In the genomic region with DNA sequence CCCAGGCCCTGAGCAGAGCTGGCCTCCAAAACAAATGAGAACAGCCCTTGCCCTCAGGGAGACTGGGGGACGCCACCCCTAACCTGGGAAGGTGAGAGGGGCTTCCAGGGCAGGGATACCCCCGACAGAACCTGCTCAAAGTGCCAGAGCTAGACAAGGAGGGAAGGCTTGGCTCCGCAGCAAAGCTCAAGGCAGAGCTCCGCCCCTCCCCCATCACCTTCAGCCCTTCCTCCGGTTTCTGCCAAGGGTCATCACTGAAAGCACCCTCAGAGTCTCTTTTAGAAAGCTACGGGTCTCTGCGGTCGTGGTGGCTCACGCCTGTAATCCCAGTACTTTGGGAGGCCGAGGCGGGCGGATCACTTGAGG, we compare ENCODE assay signal across 9 cellular contexts.
A peak's percentile ranks its signal among the peaks of the same experiment; 100 is the strongest.
DNase-seq lines count a peak whose midpoint lies in the region; ATAC-seq and TF ChIP-seq lines count a peak whose summit lies in the region.
"Had no signal": no experiment of that assay in that cellular context is flagged by ENCODE, and none has a peak within 500 bp of the region (broad histone marks: within the 10 kb centered on the region; RNA-seq: fewer than 3 reads in every experiment).

No MANE protein-coding gene starts in this region.

- CTCF ChIA-PET in activated CD4-positive, alpha-beta memory T cell treated with anti-CD3 and anti-CD28 coated beads, Interleukin-2, amount 10 ng/mL, durations not matched to agents 7 days and 5 days (lab: Charles Lee), result interaction anchor here (0.7 to 3.0 kb wide), 8 partner anchors 8 to 114 kb away, joined by 3 to 14 read pairs (median 4); a partner anchor contains a TSS
- CTCF ChIA-PET in activated CD4-positive, alpha-beta memory T cell treated with anti-CD3 and anti-CD28 coated beads for 36 hours (lab: Charles Lee), result interaction anchor here (0.6 to 2.4 kb wide), 9 partner anchors 8 to 141 kb away, joined by 3 to 18 read pairs (median 4); a partner anchor contains a TSS
- CTCF ChIA-PET in OCI-LY7 (lab: Charles Lee; ENCODE audit: unreplicated experiment), result interaction anchor here (0.5 to 1.5 kb wide), 6 partner anchors 53 to 121 kb away, joined by 3 to 11 read pairs (median 4); no protein-coding TSS in a partner anchor

- no peak for TF ChIP-seq POLR2A in spleen (IDR thresholded peaks at IDR 0.05)

- H3K4me2 ChIP-seq in OCI-LY7 (ENCODE audit: low read length), result peak overlapping the region; percentile 90

- H3K36me3 Mint-ChIP-seq in activated CD4-positive, alpha-beta memory T cell treated with anti-CD3 and anti-CD28 coated beads, Interleukin-2, amount 10 ng/mL, durations not matched to agents 7 days and 5 days (ENCODE audit: low read depth), result no peaks in the 10 kb centered on the region
- no peaks in the 10 kb centered on the region for H3K36me3 Mint-ChIP-seq in activated CD4-positive, alpha-beta memory T cell treated with anti-CD3 and anti-CD28 coated beads for 36 hours
- H3K36me3 Mint-ChIP-seq: natural killer cell treated with Interleukin-12 subunit alpha and Interleukin-12 subunit beta and Interleukin-15 and Interleukin-18, amount 100 ng/mL, for 72 hours had no signal

- no peaks in the 10 kb centered on the region for H4K20me1 ChIP-seq in OCI-LY7 (ENCODE audit: insufficient read depth, low read length)

- peaks cover 0 to 34% (median 0%) of the 10 kb centered on the region in 7 donors for H3K27me3 ChIP-seq in spleen (replicated peaks in 1 of 7)

- no TSS peak for BruUV-seq in OCI-LY7 (replicated peaks; lab: Mats Ljungman, UMichigan)

- WGBS in spleen, 5 donors, result 47 to 70% (median 57%) methylated on average over 10 to 12 of the region's 12 CpGs

- H3K27me3 Mint-ChIP-seq in activated CD4-positive, alpha-beta memory T cell treated with anti-CD3 and anti-CD28 coated beads, Interleukin-2, amount 10 ng/mL, durations not matched to agents 7 days and 5 days, result no peaks in the 10 kb centered on the region
- peaks cover 4% of the 10 kb centered on the region for H3K27me3 Mint-ChIP-seq in activated CD4-positive, alpha-beta memory T cell treated with anti-CD3 and anti-CD28 coated beads for 36 hours

- H3K27ac Mint-ChIP-seq in activated CD4-positive, alpha-beta memory T cell treated with anti-CD3 and anti-CD28 coated beads, Interleukin-2, amount 10 ng/mL, durations not matched to agents 7 days and 5 days, result no peak overlapping the region
- H3K27ac Mint-ChIP-seq in activated CD4-positive, alpha-beta memory T cell treated with anti-CD3 and anti-CD28 coated beads for 36 hours, result no peak overlapping the region
- H3K27ac Mint-ChIP-seq: natural killer cell treated with Interleukin-12 subunit alpha and Interleukin-12 subunit beta and Interleukin-15 and Interleukin-18, amount 100 ng/mL, for 72 hours had no signal

- peaks cover 53% of the 10 kb centered on the region for H3K4me1 Mint-ChIP-seq in activated CD4-positive, alpha-beta memory T cell treated with anti-CD3 and anti-CD28 coated beads, Interleukin-2, amount 10 ng/mL, durations not matched to agents 7 days and 5 days
- peaks cover 9% of the 10 kb centered on the region for H3K4me1 Mint-ChIP-seq in activated CD4-positive, alpha-beta memory T cell treated with anti-CD3 and anti-CD28 coated beads for 36 hours (ENCODE audit: low read depth)

- H3K27ac ChIP-seq in OCI-LY7 (ENCODE audit: low read depth, low read length, poor library complexity, severe bottlenecking) (peak overlapping the region; percentile 93), spleen (no peak overlapping the region)

- H3K79me2 ChIP-seq in OCI-LY7 (ENCODE audit: insufficient read depth, low read depth, low read length), result peaks cover 12% of the 10 kb centered on the region; the same call in 1 of the 2 replicates

- no peaks in the 10 kb centered on the region for H3K9me2 ChIP-seq in OCI-LY7 (ENCODE audit: insufficient read depth, low read length)

- POLR2A ChIA-PET in activated CD4-positive, alpha-beta memory T cell treated with anti-CD3 and anti-CD28 coated beads, Interleukin-2, amount 10 ng/mL, durations not matched to agents 7 days and 5 days (lab: Charles Lee), result interaction anchor here (1.3 to 2.1 kb wide), 2 partner anchors 70 to 74 kb away, joined by 6 to 8 read pairs; a partner anchor contains a TSS
- POLR2A ChIA-PET in activated CD4-positive, alpha-beta memory T cell treated with anti-CD3 and anti-CD28 coated beads for 36 hours (lab: Charles Lee), result interaction anchor here (1.3 kb wide), 1 partner anchor 72 kb away, joined by 3 read pairs; no protein-coding TSS in a partner anchor
- POLR2A ChIA-PET in OCI-LY7 (lab: Charles Lee), result interaction anchor here (0.6 to 8.5 kb wide), 16 partner anchors 9 to 202 kb away, joined by 3 to 177 read pairs (median 3); a partner anchor contains a TSS

- H3K9me3 Mint-ChIP-seq in activated CD4-positive, alpha-beta memory T cell treated with anti-CD3 and anti-CD28 coated beads, Interleukin-2, amount 10 ng/mL, durations not matched to agents 7 days and 5 days, result no peaks in the 10 kb centered on the region
- no peaks in the 10 kb centered on the region for H3K9me3 Mint-ChIP-seq in activated CD4-positive, alpha-beta memory T cell treated with anti-CD3 and anti-CD28 coated beads for 36 hours
- H3K9me3 Mint-ChIP-seq: natural killer cell treated with Interleukin-12 subunit alpha and Interleukin-12 subunit beta and Interleukin-15 and Interleukin-18, amount 100 ng/mL, for 72 hours had no signal

- peak overlapping the region; percentile 75 for H3K4me3 Mint-ChIP-seq in activated CD4-positive, alpha-beta memory T cell treated with anti-CD3 and anti-CD28 coated beads, Interleukin-2, amount 10 ng/mL, durations not matched to agents 7 days and 5 days
- no peak overlapping the region for H3K4me3 Mint-ChIP-seq in activated CD4-positive, alpha-beta memory T cell treated with anti-CD3 and anti-CD28 coated beads for 36 hours

- H3K4me1 ChIP-seq in OCI-LY7 (ENCODE audit: insufficient read depth, low read length, poor library complexity, severe bottlenecking), result peaks cover 77% of the 10 kb centered on the region
- H3K4me1 ChIP-seq in spleen, result peaks cover 0 to 70% (median 38%) of the 10 kb centered on the region in 6 donors

- H3K9me3 ChIP-seq in OCI-LY7 (ENCODE audit: low read length) (no peaks in the 10 kb centered on the region), spleen (no peaks in the 10 kb centered on the region)

- H3K36me3 ChIP-seq in OCI-LY7 (ENCODE audit: insufficient read depth, low read length), result no peaks in the 10 kb centered on the region
- H3K36me3 ChIP-seq in spleen, result no peaks in the 10 kb centered on the region

- peak overlapping the region; percentile 40; the same call in 1 of the 2 replicates for H2AFZ ChIP-seq in OCI-LY7 (ENCODE audit: low read length)

- no peak for TF ChIP-seq CTCF in OCI-LY7 (conservative IDR thresholded peaks at IDR 0.05; ENCODE audit: low read length)
- no peak for TF ChIP-seq CTCF in fibroblast of villous mesenchyme (IDR thresholded peaks at IDR 0.05; ENCODE audit: insufficient read depth, low read depth, low read length)
- no peak for TF ChIP-seq CTCF in spleen (IDR thresholded peaks at IDR 0.05 in 8 of 11, conservative IDR thresholded peaks at IDR 0.05 in 3 of 11)

- H3K4me3 ChIP-seq in OCI-LY7 (ENCODE audit: low read depth, low read length, poor library complexity, severe bottlenecking) (peak overlapping the region; percentile 76), fibroblast of villous mesenchyme (ENCODE audit: low read depth, low read length) (peak overlapping the region; percentile 65), spleen (peak overlapping the region in 5 of 8 donors; percentile 45 to 76 (median 53))

- intact Hi-C loops in activated CD4-positive, alpha-beta memory T cell treated with anti-CD3 and anti-CD28 coated beads for 36 hours (cut with micrococcal nuclease), result loop anchor here (1.0 kb wide), 2 partner anchors 70 to 492 kb away; no protein-coding TSS in a partner anchor
- intact Hi-C loops in OCI-LY7 (cut with micrococcal nuclease; ENCODE audit: unreplicated experiment), result loop anchor here (1.0 to 2.0 kb wide), 5 partner anchors 54 to 497 kb away; no protein-coding TSS in a partner anchor
- intact Hi-C loops in spleen (cut with DNase I; ENCODE audit: low total_unique reads), result loop anchor here (10.0 kb wide), 1 partner anchor 61 kb away; no protein-coding TSS in a partner anchor

- ATAC-seq in GM18861 (IDR thresholded peaks at IDR 0.05; ENCODE audit: unreplicated experiment), result no peak

- DNase-seq in activated CD4-positive, alpha-beta memory T cell treated with anti-CD3 and anti-CD28 coated beads, Interleukin-2, amount 10 ng/mL, durations not matched to agents 7 days and 5 days, result no peak
- no peak for DNase-seq in activated CD4-positive, alpha-beta memory T cell treated with anti-CD3 and anti-CD28 coated beads for 36 hours
- DNase-seq in OCI-LY7 (ENCODE audit: low spot score) (peak; percentile 78), fibroblast of villous mesenchyme (ENCODE audit: low read depth) (no peak), spleen (no peak), anterior cingulate cortex (lab: John Stamatoyannopoulos, UW) (no peak), OCI-M1 (lab: John Stamatoyannopoulos, UW) (no peak)
